Comparison of ENCODE assay signal across 32 cellular contexts in genomic region chr7:137715546-137715945, GRCh38.
A peak's percentile ranks its signal among the peaks of the same experiment; 100 is the strongest.
DNase-seq lines count a peak whose midpoint lies in the region; ATAC-seq and TF ChIP-seq lines count a peak whose summit lies in the region.
"Had no signal": no experiment of that assay in that cellular context is flagged by ENCODE, and none has a peak within 500 bp of the region (broad histone marks: within the 10 kb centered on the region; RNA-seq: fewer than 3 reads in every experiment).

No MANE protein-coding gene starts in this region.

- H3K27me3 Mint-ChIP-seq in MCF 10A (ENCODE audit: insufficient read depth, unreplicated experiment) = no peaks in the 10 kb centered on the region
- H3K27me3 Mint-ChIP-seq: activated B cell treated with CpG ODN at 0.5 μM for 24 hours had no signal

- CTCF ChIA-PET in mammary epithelial cell (lab: Charles Lee; ENCODE audit: low non-redundant PET) (no interaction called here), MCF 10A (lab: Yijun Ruan, JAX) (no interaction called here)

- no peaks in the 10 kb centered on the region for H3K9me3 ChIP-seq in mammary epithelial cell (replicated peaks; ENCODE audit: insufficient read depth, low read length)
- no peaks in the 10 kb centered on the region for H3K9me3 ChIP-seq in BE2C
- H3K9me3 ChIP-seq: ascending aorta, esophagus squamous epithelium, HAP-1, upper lobe of right lung had no signal

- no peaks in the 10 kb centered on the region for H3K27me3 ChIP-seq in mammary epithelial cell (ENCODE audit: insufficient read depth, low read length)
- no peaks in the 10 kb centered on the region for H3K27me3 ChIP-seq in BE2C
- H3K27me3 ChIP-seq in brain microvascular endothelial cell (replicated peaks) = no peaks in the 10 kb centered on the region
- H3K27me3 ChIP-seq: ascending aorta, esophagus squamous epithelium, upper lobe of right lung had no signal

- H3K4me1 ChIP-seq in mammary epithelial cell (ENCODE audit: insufficient read depth, low read length) (peaks cover 5% of the 10 kb centered on the region), BE2C (0 out of 2 replicates have a peak, but pooled peaks cover 3% of the 10 kb centered on the region)
- H3K4me1 ChIP-seq: esophagus squamous epithelium, HAP-1, upper lobe of right lung had no signal

- H3K9ac ChIP-seq in mammary epithelial cell (ENCODE audit: insufficient read depth, low read length) = no peak overlapping the region

- no peak for ATAC-seq in Right ventricle myocardium inferior
- ATAC-seq: activated CD8-positive, alpha-beta memory T cell treated with anti-CD3 and anti-CD28 coated beads, Interleukin-2, amount 10 ng/mL, durations not matched to agents 7 days and 5 days; activated T-cell treated with anti-CD3 and anti-CD28 coated beads, Interleukin-2, amount 50 U/mL, for 4 hours; natural killer cell treated with Interleukin-12 subunit alpha and Interleukin-12 subunit beta and Interleukin-15 and Interleukin-18, amount 100 ng/mL, for 72 hours; stimulated activated effector memory CD8-positive, alpha-beta T cell treated with anti-CD3 and anti-CD28 coated beads, Interleukin-12 subunit alpha, Interleukin-12 subunit beta, amount 100 ng/mL, for 72 hours; T-cell; upper lobe of right lung had no signal

- in situ Hi-C loops in mammary epithelial cell (cut with MboI; ENCODE audit: low sequenced_read_pairs in 2 of 2) (no loop called here), brain microvascular endothelial cell (cut with HindIII; ENCODE audit: low pct_ligation_motif_present, low sequenced_read_pairs) (no loop called here)

- no peaks in the 10 kb centered on the region for H4K20me1 ChIP-seq in mammary epithelial cell (ENCODE audit: insufficient read depth, low read length)

- dilution Hi-C loops in mammary epithelial cell (cut with HindIII; ENCODE audit: low sequenced_read_pairs) = no loop called here

- H3K9me3 Mint-ChIP-seq in MCF 10A (ENCODE audit: unreplicated experiment) = no peaks in the 10 kb centered on the region
- H3K9me3 Mint-ChIP-seq: activated B cell treated with CpG ODN at 0.5 μM for 24 hours; activated naive CD8-positive, alpha-beta T cell treated with anti-CD3 and anti-CD28 coated beads for 36 hours; activated T-cell treated with anti-CD3 and anti-CD28 coated beads, Interleukin-2, amount 50 U/mL, for 4 hours; CD4-positive, alpha-beta T cell; natural killer cell treated with Interleukin-12 subunit alpha and Interleukin-12 subunit beta and Interleukin-15 and Interleukin-18, amount 100 ng/mL, for 72 hours; stimulated activated effector memory CD8-positive, alpha-beta T cell treated with anti-CD3 and anti-CD28 coated beads, Interleukin-12 subunit alpha, Interleukin-12 subunit beta, amount 100 ng/mL, for 72 hours; T-cell had no signal

- H3K4me3 ChIP-seq in mammary epithelial cell (replicated peaks in 1 of 3; ENCODE audit: insufficient read depth in 1 of 3, low read depth in 2 of 3, low read length in 3 of 3) (no peak overlapping the region), fibroblast of the aortic adventitia (ENCODE audit: low read depth, low read length) (no peak overlapping the region), BE2C (ENCODE audit: low read depth, low read length) (no peak overlapping the region), brain microvascular endothelial cell (ENCODE audit: low read depth, low read length) (no peak overlapping the region)
- H3K4me3 ChIP-seq: ascending aorta, esophagus squamous epithelium, HAP-1, upper lobe of right lung had no signal

- POLR2A ChIA-PET in MCF 10A (lab: Yijun Ruan, JAX) = no interaction called here

- 100% methylated on average over 1 of the region's 1 CpG for WGBS in mammary epithelial cell (ENCODE audit: low coverage, missing lambda C conversion rate)

- no peak overlapping the region for H2AFZ ChIP-seq in mammary epithelial cell (ENCODE audit: low read depth, low read length)

- BruUV-seq in mammary epithelial cell (replicated peaks; lab: Mats Ljungman, UMichigan) = no TSS peak
- no TSS peak for BruUV-seq in MCF 10A (replicated peaks; lab: Mats Ljungman, UMichigan)

- H3K36me3 ChIP-seq in mammary epithelial cell (ENCODE audit: insufficient read depth, low read length) (no peaks in the 10 kb centered on the region), BE2C (no peaks in the 10 kb centered on the region), brain microvascular endothelial cell (replicated peaks) (no peaks in the 10 kb centered on the region)
- H3K36me3 ChIP-seq: ascending aorta, esophagus squamous epithelium, HAP-1, upper lobe of right lung had no signal

- no peak overlapping the region for H3K27ac ChIP-seq in mammary epithelial cell (ENCODE audit: insufficient read depth, low read depth, low read length)
- no peak overlapping the region for H3K27ac ChIP-seq in brain microvascular endothelial cell
- H3K27ac ChIP-seq: 22Rv1, ascending aorta, esophagus squamous epithelium, upper lobe of right lung had no signal

- DNase-seq in mammary epithelial cell (peak; percentile 22), MCF 10A (ENCODE audit: unreplicated experiment) (no peak), amniotic epithelial cell (ENCODE audit: low read depth) (peak; percentile 28), fibroblast of the aortic adventitia (ENCODE audit: low read depth) (peak; percentile 51), BE2C (no peak), Right ventricle myocardium inferior (ENCODE audit: missing footprints) (no peak), brain microvascular endothelial cell (no peak)
- no peak for DNase-seq in activated CD4-positive, alpha-beta T cell treated with anti-CD3 and anti-CD28 coated beads for 4 hours
- DNase-seq: activated B cell treated with CpG ODN at 0.5 μM for 24 hours; activated CD4-positive, alpha-beta T cell treated with anti-CD3 and anti-CD28 coated beads, Interleukin-2, amount 50 U/mL, for 4 hours; activated CD8-positive, alpha-beta memory T cell treated with anti-CD3 and anti-CD28 coated beads, Interleukin-2, amount 10 ng/mL, durations not matched to agents 7 days and 5 days; activated gamma-delta T cell; activated naive CD8-positive, alpha-beta T cell treated with anti-CD3 and anti-CD28 coated beads for 36 hours; activated T-cell treated with anti-CD3 and anti-CD28 coated beads, Interleukin-2, amount 50 U/mL, for 4 hours; AML-193; CD4-positive, alpha-beta T cell; dermis blood vessel endothelial cell; EL; esophagus squamous epithelium; hippocampal formation; Kasumi-1; NCI-H1048; NCI-H1694 treated with DMSO at 0.1 percent for 48 hours; NCI-H446 treated with DMSO at 0.1 percent for 48 hours; stimulated activated CD4-positive, alpha-beta T cell treated with anti-CD3 and anti-CD28 coated beads, Interleukin-15, amount 100 ng/mL, for 24 hours; T-cell; upper lobe of right lung had no signal

- intact Hi-C loops in mammary epithelial cell (cut with micrococcal nuclease) (no loop called here), MCF 10A (cut with micrococcal nuclease) (no loop called here), Right ventricle myocardium inferior (cut with DNase I) (no loop called here)

- H3K4me2 ChIP-seq in mammary epithelial cell (ENCODE audit: insufficient read depth, low read depth, low read length) = no peak overlapping the region

- H3K4me3 Mint-ChIP-seq in MCF 10A (ENCODE audit: unreplicated experiment) = no peak overlapping the region
- H3K4me3 Mint-ChIP-seq: activated B cell treated with CpG ODN at 0.5 μM for 24 hours; activated CD8-positive, alpha-beta memory T cell treated with anti-CD3 and anti-CD28 coated beads, Interleukin-2, amount 10 ng/mL, durations not matched to agents 7 days and 5 days; activated naive CD8-positive, alpha-beta T cell treated with anti-CD3 and anti-CD28 coated beads for 36 hours; activated T-cell treated with anti-CD3 and anti-CD28 coated beads, Interleukin-2, amount 50 U/mL, for 4 hours; CD4-positive, alpha-beta T cell; natural killer cell treated with Interleukin-12 subunit alpha and Interleukin-12 subunit beta and Interleukin-15 and Interleukin-18, amount 100 ng/mL, for 72 hours; stimulated activated effector memory CD8-positive, alpha-beta T cell treated with anti-CD3 and anti-CD28 coated beads, Interleukin-12 subunit alpha, Interleukin-12 subunit beta, amount 100 ng/mL, for 72 hours; T-cell had no signal

- H3K36me3 Mint-ChIP-seq in MCF 10A (ENCODE audit: insufficient read depth, unreplicated experiment) = no peaks in the 10 kb centered on the region
- H3K36me3 Mint-ChIP-seq: activated CD8-positive, alpha-beta memory T cell treated with anti-CD3 and anti-CD28 coated beads, Interleukin-2, amount 10 ng/mL, durations not matched to agents 7 days and 5 days; activated naive CD8-positive, alpha-beta T cell treated with anti-CD3 and anti-CD28 coated beads for 36 hours; natural killer cell treated with Interleukin-12 subunit alpha and Interleukin-12 subunit beta and Interleukin-15 and Interleukin-18, amount 100 ng/mL, for 72 hours; stimulated activated effector memory CD8-positive, alpha-beta T cell treated with anti-CD3 and anti-CD28 coated beads, Interleukin-12 subunit alpha, Interleukin-12 subunit beta, amount 100 ng/mL, for 72 hours; T-cell had no signal

- H3K27ac Mint-ChIP-seq in MCF 10A (ENCODE audit: low read depth, unreplicated experiment) = no peak overlapping the region
- H3K27ac Mint-ChIP-seq: activated B cell treated with CpG ODN at 0.5 μM for 24 hours; activated CD8-positive, alpha-beta memory T cell treated with anti-CD3 and anti-CD28 coated beads, Interleukin-2, amount 10 ng/mL, durations not matched to agents 7 days and 5 days; activated naive CD8-positive, alpha-beta T cell treated with anti-CD3 and anti-CD28 coated beads for 36 hours; CD4-positive, alpha-beta T cell; natural killer cell treated with Interleukin-12 subunit alpha and Interleukin-12 subunit beta and Interleukin-15 and Interleukin-18, amount 100 ng/mL, for 72 hours; stimulated activated effector memory CD8-positive, alpha-beta T cell treated with anti-CD3 and anti-CD28 coated beads, Interleukin-12 subunit alpha, Interleukin-12 subunit beta, amount 100 ng/mL, for 72 hours; T-cell had no signal

- TF ChIP-seq CTCF in mammary epithelial cell (conservative IDR thresholded peaks at IDR 0.05 in 1 of 2, IDR thresholded peaks at IDR 0.05 in 1 of 2; ENCODE audit: extremely low read depth in 1 of 2, insufficient read depth in 1 of 2, low read depth in 1 of 2, low read length in 2 of 2) (no peak), MCF 10A (IDR thresholded peaks at IDR 0.05; ENCODE audit: unreplicated experiment) (no peak), fibroblast of the aortic adventitia (IDR thresholded peaks at IDR 0.05; ENCODE audit: insufficient read depth, low read length) (no peak), BE2C (IDR thresholded peaks at IDR 0.05; ENCODE audit: low read depth, low read length) (no peak), brain microvascular endothelial cell (IDR thresholded peaks at IDR 0.05; ENCODE audit: low read depth, low read length, missing control alignments) (no peak)

- H3K79me2 ChIP-seq in mammary epithelial cell (ENCODE audit: insufficient read depth, low read length) = no peaks in the 10 kb centered on the region

- peaks cover 5% of the 10 kb centered on the region for H3K4me1 Mint-ChIP-seq in MCF 10A (ENCODE audit: insufficient read depth, unreplicated experiment)
- H3K4me1 Mint-ChIP-seq: activated B cell treated with CpG ODN at 0.5 μM for 24 hours; activated CD8-positive, alpha-beta memory T cell treated with anti-CD3 and anti-CD28 coated beads, Interleukin-2, amount 10 ng/mL, durations not matched to agents 7 days and 5 days; activated naive CD8-positive, alpha-beta T cell treated with anti-CD3 and anti-CD28 coated beads for 36 hours; stimulated activated effector memory CD8-positive, alpha-beta T cell treated with anti-CD3 and anti-CD28 coated beads, Interleukin-12 subunit alpha, Interleukin-12 subunit beta, amount 100 ng/mL, for 72 hours; T-cell had no signal

Comparison
In these comparisons a context has a peak if more than half of its experiments do, and no peak if none do; other contexts are left out.
1. DNase-seq: peak in mammary epithelial cell (single experiment), amniotic epithelial cell (single experiment) and fibroblast of the aortic adventitia (single experiment); none in MCF 10A (single experiment), activated CD4-positive, alpha-beta T cell treated with anti-CD3 and anti-CD28 coated beads for 4 hours (0 of 2), BE2C (single experiment), Right ventricle myocardium inferior (single experiment) and brain microvascular endothelial cell (single experiment).